In the genomic region with DNA sequence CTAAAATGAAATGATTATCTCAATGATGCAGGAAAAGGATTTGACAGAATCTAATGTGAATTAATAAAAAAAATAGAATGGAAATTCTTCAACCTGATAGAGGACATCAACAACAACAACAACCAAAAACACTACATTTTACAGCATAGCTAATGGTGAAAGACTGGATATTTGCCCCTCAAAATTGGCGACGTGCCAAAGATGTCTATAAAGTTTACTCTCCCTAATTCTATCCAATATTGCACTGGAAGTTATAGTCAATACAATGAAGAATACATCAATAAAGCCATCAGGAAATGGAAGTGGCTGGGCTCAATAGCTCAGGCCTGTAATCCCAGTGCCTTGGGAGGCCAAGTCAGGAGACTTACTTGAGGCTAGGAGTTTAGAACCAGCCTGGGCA, we compare ENCODE assay signal across 4 cellular contexts. TPM values are rescaled to one million over a fixed set of nuclear protein-coding genes. Genes with fewer than 3 reads are reported as not detected.
"Had no signal": no experiment of that assay in that cellular context is flagged by ENCODE, and none has a peak within 500 bp of the region (broad histone marks: within the 10 kb centered on the region; RNA-seq: fewer than 3 reads in every experiment).

No MANE protein-coding gene starts in this region.

RNA-seq across cellular contexts. Expression of gene SFTPA1, which starts 42.0 kb away (rescaled TPM):
- total RNA-seq: HT-29, HT1080, IMR-90 had no signal
- polyA plus RNA-seq: IgD-negative memory B cell, IMR-90 had no signal
